In the genomic region with DNA sequence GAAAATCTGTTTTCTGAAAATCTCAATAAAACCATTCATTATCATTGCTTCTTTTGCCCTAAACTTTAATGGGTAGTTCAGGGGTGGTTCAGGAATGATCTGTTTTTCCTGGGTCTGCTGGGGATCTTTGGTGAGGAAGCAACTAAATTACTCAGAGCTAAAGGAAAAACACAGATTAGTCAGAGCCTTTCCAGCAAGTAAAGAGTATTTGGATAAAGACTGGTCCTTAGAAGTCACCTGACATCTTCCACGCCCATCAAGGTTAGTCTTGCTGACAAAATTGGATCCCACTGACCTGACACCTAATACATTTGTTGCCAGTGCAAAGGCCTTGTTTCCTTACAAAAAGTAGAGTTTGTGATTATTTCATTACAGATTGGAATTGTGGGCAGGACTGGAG, we compare ENCODE assay signal across 17 cellular contexts. TPM values are rescaled to one million over a fixed set of nuclear protein-coding genes. Genes with fewer than 3 reads are reported as not detected.
A peak's percentile ranks its signal among the peaks of the same experiment; 100 is the strongest.
DNase-seq lines count a peak whose midpoint lies in the region; ATAC-seq and TF ChIP-seq lines count a peak whose summit lies in the region.
"Had no signal": no experiment of that assay in that cellular context is flagged by ENCODE, and none has a peak within 500 bp of the region (broad histone marks: within the 10 kb centered on the region; RNA-seq: fewer than 3 reads in every experiment).

No MANE protein-coding gene starts in this region.

- no peak for TF ChIP-seq CTCF in mammary epithelial cell (conservative IDR thresholded peaks at IDR 0.05 in 1 of 2, IDR thresholded peaks at IDR 0.05 in 1 of 2; ENCODE audit: extremely low read depth in 1 of 2, insufficient read depth in 1 of 2, low read depth in 1 of 2, low read length in 2 of 2)
- TF ChIP-seq CTCF in fibroblast of mammary gland (conservative IDR thresholded peaks at IDR 0.05; ENCODE audit: control insufficient read depth, insufficient read depth, low read depth, low read length): no peak
- TF ChIP-seq CTCF in coronary artery (IDR thresholded peaks at IDR 0.05): no peak

- H3K9ac ChIP-seq in mammary epithelial cell (ENCODE audit: insufficient read depth, low read length): no peak overlapping the region

- no peak overlapping the region for H3K4me3 ChIP-seq in mammary epithelial cell (replicated peaks in 1 of 3; ENCODE audit: insufficient read depth in 1 of 3, low read depth in 2 of 3, low read length in 3 of 3)
- no peak overlapping the region for H3K4me3 ChIP-seq in fibroblast of mammary gland (ENCODE audit: control insufficient read depth, low read depth, low read length)
- no peak overlapping the region for H3K4me3 ChIP-seq in skeletal muscle cell (ENCODE audit: low read depth, low read length)
- H3K4me3 ChIP-seq in coronary artery: no peak overlapping the region
- H3K4me3 ChIP-seq: SJSA1 had no signal

- no peaks in the 10 kb centered on the region for H4K20me1 ChIP-seq in mammary epithelial cell (ENCODE audit: insufficient read depth, low read length)

- no peaks in the 10 kb centered on the region for H3K27me3 ChIP-seq in mammary epithelial cell (ENCODE audit: insufficient read depth, low read length)
- H3K27me3 ChIP-seq: SJSA1 had no signal

- CTCF ChIA-PET in mammary epithelial cell (lab: Charles Lee; ENCODE audit: low non-redundant PET): no interaction called here

- H3K9me3 ChIP-seq in mammary epithelial cell (replicated peaks; ENCODE audit: insufficient read depth, low read length): no peaks in the 10 kb centered on the region
- H3K9me3 ChIP-seq: SJSA1 had no signal

- dilution Hi-C loops in mammary epithelial cell (cut with HindIII; ENCODE audit: low sequenced_read_pairs): no loop called here

- H3K36me3 ChIP-seq in mammary epithelial cell (ENCODE audit: insufficient read depth, low read length): no peaks in the 10 kb centered on the region
- H3K36me3 ChIP-seq: SJSA1 had no signal

- no peak overlapping the region for H2AFZ ChIP-seq in mammary epithelial cell (ENCODE audit: low read depth, low read length)

- intact Hi-C loops in mammary epithelial cell (cut with micrococcal nuclease): no loop called here

- BruUV-seq in mammary epithelial cell (replicated peaks; lab: Mats Ljungman, UMichigan): no TSS peak

- peaks cover 23% of the 10 kb centered on the region for H3K4me1 ChIP-seq in mammary epithelial cell (ENCODE audit: insufficient read depth, low read length)
- H3K4me1 ChIP-seq: SJSA1 had no signal

- in situ Hi-C loops in mammary epithelial cell (cut with MboI; ENCODE audit: low sequenced_read_pairs in 2 of 2): no loop called here

- peak; percentile 47 for DNase-seq in HT1080 (ENCODE audit: low read depth)
- DNase-seq in mammary epithelial cell: peak; percentile 57
- DNase-seq in fibroblast of mammary gland (ENCODE audit: low read depth): peak; percentile 60
- DNase-seq in skeletal muscle cell (ENCODE audit: low read depth): peak; percentile 12
- DNase-seq in stimulated activated CD4-positive, alpha-beta T cell treated with anti-CD3 and anti-CD28 coated beads, Interleukin-2, amount 100 ng/mL, for 48 hours: no peak
- no peak for DNase-seq in coronary artery (ENCODE audit: low spot score)
- DNase-seq: CD4-positive, alpha-beta T cell; DND-41; GOT3; HFFc6; KBM-7; NCI-H1092 treated with DMSO at 0.1 percent for 48 hours; NCI-H1694 treated with DMSO at 0.1 percent for 48 hours; NCI-H2171 treated with DMSO at 0.1 percent for 48 hours; NCI-H510A had no signal

- no peak overlapping the region for H3K4me2 ChIP-seq in mammary epithelial cell (ENCODE audit: insufficient read depth, low read depth, low read length)

- no peak overlapping the region for H3K27ac ChIP-seq in mammary epithelial cell (ENCODE audit: insufficient read depth, low read depth, low read length)
- no peak overlapping the region for H3K27ac ChIP-seq in coronary artery
- H3K27ac ChIP-seq: SJSA1 had no signal

- ATAC-seq in GM21723 (IDR thresholded peaks at IDR 0.05; ENCODE audit: unreplicated experiment): no peak

- no peaks in the 10 kb centered on the region for H3K79me2 ChIP-seq in mammary epithelial cell (ENCODE audit: insufficient read depth, low read length)

- WGBS in mammary epithelial cell (ENCODE audit: low coverage, missing lambda C conversion rate): 86% methylated on average over 1 of the region's 1 CpG

RNA-seq across cellular contexts. Expression of a gene that starts 24.2 kb away (rescaled TPM):
- 25.8 and 30.1 TPM in 2 replicates for total RNA-seq in HT1080 (2014; rRNA removed; shearing (Covaris generic))
- polyA plus RNA-seq in HT1080 (2015; cell fraction: cytosol; rRNA removed): 53.5 and 64.7 TPM in 2 replicates
- polyA plus RNA-seq in HT1080 (2015; cell fraction: nucleus; rRNA removed): 118 and 140 TPM in 2 replicates
- 10 to 100 TPM; 48.3 to 76.7 TPM for total RNA-seq in mammary epithelial cell
- polyA plus RNA-seq in mammary epithelial cell: 10.8 TPM
- polyA minus RNA-seq in mammary epithelial cell: 9.8 TPM

Comparison
In these comparisons a context has a peak if more than half of its experiments do, and no peak if none do; other contexts are left out.
1. DNase-seq: peak in HT1080 (single experiment), mammary epithelial cell (single experiment), fibroblast of mammary gland (single experiment) and skeletal muscle cell (single experiment); none in stimulated activated CD4-positive, alpha-beta T cell treated with anti-CD3 and anti-CD28 coated beads, Interleukin-2, amount 100 ng/mL, for 48 hours (0 of 2) and coronary artery (single experiment).